Comparison of ENCODE assay signal across 10 cellular contexts in genomic region chr1:48619529-48619928, GRCh38.
A peak's percentile ranks its signal among the peaks of the same experiment; 100 is the strongest.
DNase-seq lines count a peak whose midpoint lies in the region; ATAC-seq and FAIRE-seq lines count a peak whose summit lies in the region.
"Had no signal": no experiment of that assay in that cellular context is flagged by ENCODE, and none has a peak within 500 bp of the region (broad histone marks: within the 10 kb centered on the region; RNA-seq: fewer than 3 reads in every experiment).

No MANE protein-coding gene starts in this region.

- ATAC-seq in sciatic nerve (peak; percentile 47), GM18498 (IDR thresholded peaks at IDR 0.05; ENCODE audit: unreplicated experiment) (no peak), GM19023 (IDR thresholded peaks at IDR 0.05; ENCODE audit: unreplicated experiment) (no peak)
- ATAC-seq: effector memory CD8-positive, alpha-beta T cell had no signal

- intact Hi-C loops in sciatic nerve (cut with DNase I): no loop called here

- H3K4me1 ChIP-seq in SJCRH30: no peaks in the 10 kb centered on the region

- no peak overlapping the region for H3K27ac ChIP-seq in SJCRH30

- H3K27me3 ChIP-seq in SJCRH30: peaks cover 22% of the 10 kb centered on the region

- no peak for FAIRE-seq in frontal cortex (lab: Jason Lieb, UNC)

- H3K4me3 ChIP-seq in SJCRH30: no peak overlapping the region

- DNase-seq in NCI-H1436 (lab: John Stamatoyannopoulos, UW) (peak; percentile 66), NCI-H1436 treated with DMSO at 0.1 percent for 48 hours (lab: John Stamatoyannopoulos, UW) (no peak), SJCRH30 (peak; percentile 19 to 38), foreskin melanocyte (peak; percentile 66), sciatic nerve (ENCODE audit: low spot score) (peak; percentile 64), frontal cortex (ENCODE audit: low spot score in 2 of 2) (no peak)
- DNase-seq: activated effector memory CD4-positive, alpha-beta T cell treated with anti-CD3 and anti-CD28 coated beads, Interleukin-2, amount 50 U/mL, for 16 hours; effector memory CD8-positive, alpha-beta T cell had no signal

- no peaks in the 10 kb centered on the region for H3K36me3 ChIP-seq in SJCRH30

- H3K9me3 ChIP-seq in SJCRH30 (replicated peaks): no peaks in the 10 kb centered on the region

Comparison
In these comparisons a context has a peak if more than half of its experiments do, and no peak if none do; other contexts are left out.
1. DNase-seq: peak in NCI-H1436 (single experiment), SJCRH30 (2 of 2), foreskin melanocyte (single experiment) and sciatic nerve (single experiment); none in NCI-H1436 treated with DMSO at 0.1 percent for 48 hours (single experiment) and frontal cortex (0 of 2).